In the genomic region with DNA sequence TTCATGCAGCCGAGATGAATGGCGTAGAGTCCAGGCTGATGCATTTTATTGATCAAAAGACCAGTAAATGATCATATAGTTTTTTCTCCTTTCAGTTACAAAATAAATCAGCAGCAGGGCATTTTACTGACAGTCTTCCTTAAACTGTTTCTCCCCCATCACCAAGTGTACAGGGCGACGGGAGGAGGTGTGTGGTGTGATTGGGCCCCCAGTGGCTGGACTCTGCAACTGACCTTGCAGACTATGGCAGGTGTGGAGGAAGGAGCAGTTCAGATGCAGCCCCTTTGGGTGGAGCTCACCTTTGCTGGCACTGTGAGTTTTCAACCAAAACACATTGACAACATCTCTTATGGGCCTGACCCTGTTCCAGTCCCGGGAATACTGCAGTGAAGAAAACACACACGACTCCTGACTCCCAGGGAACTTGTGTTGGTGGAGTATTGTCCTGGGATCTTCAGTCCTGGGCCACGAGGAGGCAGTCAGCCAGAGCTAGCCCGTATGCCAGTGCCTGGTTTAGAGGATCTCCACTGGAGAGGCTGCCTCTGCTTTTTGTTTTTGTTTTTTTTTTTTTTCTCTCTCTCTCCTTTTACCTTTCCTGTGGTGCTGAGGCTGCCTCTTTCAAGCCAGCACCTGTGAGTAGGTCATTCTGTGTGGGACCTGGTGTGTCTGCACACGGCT, we compare ENCODE assay signal across 10 cellular contexts. TPM values are rescaled to one million over a fixed set of nuclear protein-coding genes. Genes with fewer than 3 reads are reported as not detected.
DNase-seq lines count a peak whose midpoint lies in the region; ATAC-seq and TF ChIP-seq lines count a peak whose summit lies in the region.
"Had no signal": no experiment of that assay in that cellular context is flagged by ENCODE, and none has a peak within 500 bp of the region (broad histone marks: within the 10 kb centered on the region; RNA-seq: fewer than 3 reads in every experiment).

No MANE protein-coding gene starts in this region.

- intact Hi-C loops in IMR-90 (cut with micrococcal nuclease) = no loop called here

- no peak overlapping the region for H3K4ac ChIP-seq in IMR-90 (ENCODE audit: low read depth, low read length)

- TF ChIP-seq RAD21 in IMR-90 (IDR thresholded peaks at IDR 0.05; ENCODE audit: low read length) = no peak

- no peak overlapping the region for H4K91ac ChIP-seq in IMR-90 (ENCODE audit: insufficient read depth, low read depth, low read length)

- WGBS in IMR-90 (ENCODE audit: extremely low coverage in 2 of 2, insufficient read length in 1 of 2), 2 experiments = 100% methylated on average over 2 of the region's 9 CpGs; no CpG with 5 or more reads in 1 of the 2 experiments

- H3K14ac ChIP-seq in IMR-90 (replicated peaks; ENCODE audit: low read depth, low read length) = no peak overlapping the region

- H2BK120ac ChIP-seq in IMR-90 (ENCODE audit: low read depth, low read length) = no peak overlapping the region

- no peak overlapping the region for H2BK15ac ChIP-seq in IMR-90 (ENCODE audit: low read depth, low read length)

- H3K27ac ChIP-seq in DOHH2 (ENCODE audit: low read depth, low read length) (no peak overlapping the region), IMR-90 (ENCODE audit: insufficient read depth, low read length) (no peak overlapping the region)

- H3K27me3 Mint-ChIP-seq in natural killer cell treated with Interleukin-12 subunit alpha and Interleukin-12 subunit beta and Interleukin-15 and Interleukin-18, amount 100 ng/mL, for 72 hours = peaks cover 9 to 15% of the 10 kb centered on the region in 2 donors

- H3K36me3 Mint-ChIP-seq in natural killer cell treated with Interleukin-12 subunit alpha and Interleukin-12 subunit beta and Interleukin-15 and Interleukin-18, amount 100 ng/mL, for 72 hours = no peaks in the 10 kb centered on the region

- H3K4me3 ChIP-seq in DOHH2 (ENCODE audit: low read length) (no peak overlapping the region), IMR-90 (ENCODE audit: insufficient read depth, low read depth, low read length) (no peak overlapping the region), astrocyte of the spinal cord (ENCODE audit: low read depth, low read length) (no peak overlapping the region)
- H3K4me3 ChIP-seq: heart left ventricle had no signal

- peaks cover 9 to 25% of the 10 kb centered on the region in 2 experiments; a peak in 3 of 4 replicates for H3K79me1 ChIP-seq in IMR-90 (ENCODE audit: low read depth in 1 of 2, low read length in 2 of 2)

- no peak for DNase-seq in IMR-90
- DNase-seq in astrocyte of the spinal cord (ENCODE audit: low read depth, low spot score) = no peak
- DNase-seq in natural killer cell treated with Interleukin-12 subunit alpha and Interleukin-12 subunit beta and Interleukin-15 and Interleukin-18, amount 100 ng/mL, for 72 hours (ENCODE audit: low spot score) = peak; percentile 44
- DNase-seq: activated CD8-positive, alpha-beta memory T cell treated with anti-CD3 and anti-CD28 coated beads, Interleukin-2, amount 50 U/mL, for 4 hours; NCI-H1694 had no signal

- no peak overlapping the region for H2AK9ac ChIP-seq in IMR-90 (replicated peaks; ENCODE audit: low read depth, low read length, poor library complexity)

- H4K20me1 ChIP-seq in DOHH2 (ENCODE audit: control insufficient read depth, insufficient read depth, low read depth, low read length) (no peaks in the 10 kb centered on the region), IMR-90 (ENCODE audit: insufficient read depth, low read length) (peaks cover 21% of the 10 kb centered on the region)

- H2BK20ac ChIP-seq in IMR-90 (ENCODE audit: low read depth, low read length) = no peak overlapping the region

- H3K36me3 ChIP-seq in DOHH2 (ENCODE audit: control insufficient read depth, low read length) (no peaks in the 10 kb centered on the region), IMR-90 (ENCODE audit: control insufficient read depth, insufficient read depth, low read length) (no peaks in the 10 kb centered on the region)
- H3K36me3 ChIP-seq: heart left ventricle had no signal

- H3K9me3 ChIP-seq in DOHH2 (ENCODE audit: control insufficient read depth, insufficient read depth, low read length) (no peaks in the 10 kb centered on the region), IMR-90 (ENCODE audit: control insufficient read depth, insufficient read depth, low read length) (no peaks in the 10 kb centered on the region)
- H3K9me3 ChIP-seq: heart left ventricle had no signal

- no peak overlapping the region for H3K56ac ChIP-seq in IMR-90 (ENCODE audit: extremely low read depth, insufficient read depth, low read length)

- H3K27me3 ChIP-seq in DOHH2 (ENCODE audit: control insufficient read depth, low read length) (peaks cover 30% of the 10 kb centered on the region), IMR-90 (ENCODE audit: control insufficient read depth, insufficient read depth, low read length) (no peaks in the 10 kb centered on the region)
- H3K27me3 ChIP-seq: heart left ventricle had no signal

- TF ChIP-seq CTCF in DOHH2 (IDR thresholded peaks at IDR 0.05; ENCODE audit: low read depth, low read length, poor library complexity, severe bottlenecking) = peak; percentile 20
- 0 out of 2 replicates have a peak, but pooled peaks have one; percentile 1 for TF ChIP-seq CTCF in IMR-90 (conservative IDR thresholded peaks at IDR 0.05; ENCODE audit: low read depth, low read length)
- TF ChIP-seq CTCF in astrocyte of the spinal cord (IDR thresholded peaks at IDR 0.05; ENCODE audit: low read depth, low read length) = peak; percentile 44

- H4K5ac ChIP-seq in IMR-90 (ENCODE audit: low read depth, low read length) = no peak overlapping the region

- BruUV-seq in IMR-90 (replicated peaks; lab: Mats Ljungman, UMichigan) = no TSS peak

- H3K9me3 Mint-ChIP-seq in natural killer cell treated with Interleukin-12 subunit alpha and Interleukin-12 subunit beta and Interleukin-15 and Interleukin-18, amount 100 ng/mL, for 72 hours = no peaks in the 10 kb centered on the region

- ATAC-seq in IMR-90 (ENCODE audit: low read depth) = no peak
- no peak for ATAC-seq in natural killer cell treated with Interleukin-12 subunit alpha and Interleukin-12 subunit beta and Interleukin-15 and Interleukin-18, amount 100 ng/mL, for 72 hours
- no peak for ATAC-seq in HG02840 (IDR thresholded peaks at IDR 0.05; ENCODE audit: low FRiP score, unreplicated experiment)
- no peak for ATAC-seq in HG03565 (IDR thresholded peaks at IDR 0.05; ENCODE audit: unreplicated experiment)
- no peak for ATAC-seq in GM21723 (IDR thresholded peaks at IDR 0.05; ENCODE audit: unreplicated experiment)

- peaks cover 6% of the 10 kb centered on the region for H3K4me1 ChIP-seq in DOHH2 (ENCODE audit: control insufficient read depth, low read length)
- H3K4me1 ChIP-seq in IMR-90 (ENCODE audit: control insufficient read depth, insufficient read depth, low read length) = peaks cover 8% of the 10 kb centered on the region

- H4K8ac ChIP-seq in IMR-90 (ENCODE audit: low read depth in 2 of 2, low read length in 2 of 2) = no peak overlapping the region

- H2AFZ ChIP-seq in IMR-90 (replicated peaks; ENCODE audit: low read length, poor library complexity) = no peak overlapping the region

- peak overlapping the region; percentile 88 for H3K4me3 Mint-ChIP-seq in natural killer cell treated with Interleukin-12 subunit alpha and Interleukin-12 subunit beta and Interleukin-15 and Interleukin-18, amount 100 ng/mL, for 72 hours

- H3K9me1 ChIP-seq in IMR-90 (ENCODE audit: insufficient read depth, low read length) = peaks cover 7% of the 10 kb centered on the region

- dilution Hi-C loops in IMR-90 (cut with HindIII; ENCODE audit: low sequenced_read_pairs, unreplicated experiment) = no loop called here

- H3K4me2 ChIP-seq in DOHH2 (ENCODE audit: low read length) = no peak overlapping the region
- no peak overlapping the region for H3K4me2 ChIP-seq in IMR-90 (ENCODE audit: low read depth, low read length)

- H3K9ac ChIP-seq in IMR-90 (ENCODE audit: low read depth, low read length) = no peak overlapping the region

- TF ChIP-seq POLR2A in IMR-90 (IDR thresholded peaks at IDR 0.05; ENCODE audit: low read depth, low read length) = no peak

- POLR2A ChIA-PET in IMR-90 (lab: Charles Lee; ENCODE audit: unreplicated experiment) = no interaction called here

- H3F3A ChIP-seq in DOHH2 (ENCODE audit: control insufficient read depth, insufficient read depth) = no peaks in the 10 kb centered on the region

- H2BK5ac ChIP-seq in IMR-90 (ENCODE audit: low read depth, low read length, poor library complexity, severe bottlenecking) = no peak overlapping the region

- peak overlapping the region; percentile 78 for H3K27ac Mint-ChIP-seq in natural killer cell treated with Interleukin-12 subunit alpha and Interleukin-12 subunit beta and Interleukin-15 and Interleukin-18, amount 100 ng/mL, for 72 hours

- no peak overlapping the region for H3K18ac ChIP-seq in IMR-90 (ENCODE audit: low read depth, low read length)

- CTCF ChIA-PET in IMR-90 (lab: Yijun Ruan, JAX) = interaction anchor here (1.1 kb wide), 1 partner anchor 80 kb away, joined by 4 read pairs; no protein-coding TSS in a partner anchor

- no peaks in the 10 kb centered on the region for H3K9me2 ChIP-seq in DOHH2 (replicated peaks; ENCODE audit: control insufficient read depth, low read length)

- no peak overlapping the region for H3K23ac ChIP-seq in IMR-90 (ENCODE audit: low read depth, low read length)

- in situ Hi-C loops in IMR-90 (cut with MboI; ENCODE audit: low sequenced_read_pairs) = no loop called here
- in situ Hi-C loops in astrocyte of the spinal cord (cut with HindIII; ENCODE audit: low sequenced_read_pairs) = no loop called here

- H3K79me2 ChIP-seq in DOHH2 (ENCODE audit: control insufficient read depth, low read length) = no peaks in the 10 kb centered on the region

- H2AK5ac ChIP-seq in IMR-90 (ENCODE audit: low read depth, low read length) = no peak overlapping the region

- H3K4me1 Mint-ChIP-seq in natural killer cell treated with Interleukin-12 subunit alpha and Interleukin-12 subunit beta and Interleukin-15 and Interleukin-18, amount 100 ng/mL, for 72 hours (ENCODE audit: low read depth in 2 of 2) = peaks cover 29 to 31% of the 10 kb centered on the region in 2 donors

RNA-seq across cellular contexts. Expression of a gene that starts 29.8 kb away (rescaled TPM):
- 9.5 and 10.3 TPM in 2 replicates for total RNA-seq in IMR-90 (2012; rRNA removed)
- polyA plus RNA-seq in IMR-90 (2012; rRNA removed) = 9.5 and 11.4 TPM in 2 replicates
- 5.7 and 7.2 TPM in 2 replicates for polyA plus RNA-seq in IMR-90 (2012; cell fraction: cytosol; rRNA removed)
- 10.8 and 15.5 TPM in 2 replicates for polyA plus RNA-seq in IMR-90 (2012; cell fraction: nucleus; rRNA removed; ENCODE audit: low replicate concordance)
- 1 to 10 TPM; 3.3 to 3.6 TPM for total RNA-seq in natural killer cell treated with Interleukin-12 subunit alpha and Interleukin-12 subunit beta and Interleukin-15 and Interleukin-18, amount 100 ng/mL, for 72 hours

RNA-seq across cellular contexts. Expression of a gene that starts 46.0 kb away (rescaled TPM):
- 80.1 and 81.1 TPM in 2 replicates for total RNA-seq in IMR-90 (2012; rRNA removed)
- 97.1 and 104 TPM in 2 replicates for polyA plus RNA-seq in IMR-90 (2012; rRNA removed)
- polyA plus RNA-seq in IMR-90 (2012; cell fraction: cytosol; rRNA removed) = 86.7 and 88.8 TPM in 2 replicates
- polyA plus RNA-seq in IMR-90 (2012; cell fraction: nucleus; rRNA removed; ENCODE audit: low replicate concordance) = 63.2 and 114 TPM in 2 replicates
- total RNA-seq in natural killer cell treated with Interleukin-12 subunit alpha and Interleukin-12 subunit beta and Interleukin-15 and Interleukin-18, amount 100 ng/mL, for 72 hours = 10 to 100 TPM; 28.5 to 43.9 TPM

RNA-seq across cellular contexts. Expression of a gene that starts 54.9 kb away (rescaled TPM):
- total RNA-seq in IMR-90 (2012; rRNA removed) = 0.18 TPM in 1 of 2 replicates, not detected in the other
- polyA plus RNA-seq in IMR-90 (2012; rRNA removed) = 0.16 and 0.24 TPM in 2 replicates
- polyA plus RNA-seq in IMR-90 (2012; cell fraction: cytosol; rRNA removed) = not detected in 2 replicates
- 2.0 and 3.7 TPM in 2 replicates for polyA plus RNA-seq in IMR-90 (2012; cell fraction: nucleus; rRNA removed; ENCODE audit: low replicate concordance)
- total RNA-seq in natural killer cell treated with Interleukin-12 subunit alpha and Interleukin-12 subunit beta and Interleukin-15 and Interleukin-18, amount 100 ng/mL, for 72 hours = not detected
- total RNA-seq: heart left ventricle had no signal
- polyA plus RNA-seq: heart left ventricle had no signal
